Comparison of ENCODE assay signal across 27 cellular contexts in genomic region chr22:45581549-45582080, GRCh38.
"Had no signal": no experiment of that assay in that cellular context is flagged by ENCODE, and none has a peak within 500 bp of the region (broad histone marks: within the 10 kb centered on the region; RNA-seq: fewer than 3 reads in every experiment).

No MANE protein-coding gene starts in this region.

- H3K4me3 ChIP-seq: ascending aorta, cardiac muscle cell, gastroesophageal sphincter, hepatocyte, neural progenitor cell, skin epidermis, stomach, suprapubic skin, tibial artery had no signal

- H3K27ac Mint-ChIP-seq: activated CD4-positive, alpha-beta memory T cell treated with anti-CD3 and anti-CD28 coated beads, Interleukin-2, amount 10 ng/mL, durations not matched to agents 7 days and 5 days; activated CD4-positive, alpha-beta T cell treated with anti-CD3 and anti-CD28 coated beads, Interleukin-2, amount 10 ng/mL, durations not matched to agents 24 days and 14 days; activated naive CD4-positive, alpha-beta T cell treated with anti-CD3 and anti-CD28 coated beads, Interleukin-2, amount 10 ng/mL, durations not matched to agents 7 days and 5 days; activated T-cell treated with anti-CD3 and anti-CD28 coated beads, Interleukin-2, amount 50 U/mL, for 24 hours; natural killer cell; neural progenitor cell; progenitor cell of endocrine pancreas; stimulated activated memory B cell treated with anti-CD40 and anti-IgM and Interleukin-4, amounts not matched to agents 10 μg/mL and 1 μg/mL and 100 μg/mL, for 72 hours had no signal

- H3K27ac ChIP-seq: ascending aorta, cardiac muscle cell, gastroesophageal sphincter, hepatocyte, neural progenitor cell, skin epidermis, stomach, suprapubic skin, tibial artery, WERI-Rb-1 had no signal

- H3K79me2 ChIP-seq: hepatocyte had no signal

- H3K36me3 ChIP-seq: cardiac muscle cell, neural progenitor cell, WERI-Rb-1 had no signal

- H3K4me3 Mint-ChIP-seq: activated CD4-positive, alpha-beta memory T cell treated with anti-CD3 and anti-CD28 coated beads, Interleukin-2, amount 10 ng/mL, durations not matched to agents 7 days and 5 days; activated CD4-positive, alpha-beta T cell treated with anti-CD3 and anti-CD28 coated beads, Interleukin-2, amount 10 ng/mL, durations not matched to agents 24 days and 14 days; activated naive CD4-positive, alpha-beta T cell treated with anti-CD3 and anti-CD28 coated beads, Interleukin-2, amount 10 ng/mL, durations not matched to agents 7 days and 5 days; activated naive CD8-positive, alpha-beta T cell treated with anti-CD3 and anti-CD28 coated beads, Interleukin-2, amount 10 ng/mL, durations not matched to agents 7 days and 5 days; activated T-cell treated with anti-CD3 and anti-CD28 coated beads, Interleukin-2, amount 50 U/mL, for 24 hours; brain; natural killer cell; stimulated activated memory B cell treated with anti-CD40 and anti-IgM and Interleukin-4, amounts not matched to agents 10 μg/mL and 1 μg/mL and 100 μg/mL, for 72 hours had no signal

- H3K36me3 Mint-ChIP-seq: activated naive CD4-positive, alpha-beta T cell treated with anti-CD3 and anti-CD28 coated beads, Interleukin-2, amount 10 ng/mL, durations not matched to agents 7 days and 5 days; activated naive CD8-positive, alpha-beta T cell treated with anti-CD3 and anti-CD28 coated beads, Interleukin-2, amount 10 ng/mL, durations not matched to agents 7 days and 5 days; brain; natural killer cell; neural progenitor cell; stimulated activated memory B cell treated with anti-CD40 and anti-IgM and Interleukin-4, amounts not matched to agents 10 μg/mL and 1 μg/mL and 100 μg/mL, for 72 hours had no signal

- H2AFZ ChIP-seq: hepatocyte, neural progenitor cell had no signal

- H3K4me2 ChIP-seq: hepatocyte, neural progenitor cell had no signal

- H3K27me3 ChIP-seq: ascending aorta, hepatocyte, neural progenitor cell had no signal

- H3K9ac ChIP-seq: neural progenitor cell had no signal

- DNase-seq: activated CD4-positive, alpha-beta memory T cell treated with anti-CD3 and anti-CD28 coated beads, Interleukin-2, amount 10 ng/mL, durations not matched to agents 7 days and 5 days; activated CD4-positive, alpha-beta T cell treated with anti-CD3 and anti-CD28 coated beads, Interleukin-2, amount 10 ng/mL, durations not matched to agents 24 days and 14 days; activated CD8-positive, alpha-beta memory T cell treated with anti-CD3 and anti-CD28 coated beads, Interleukin-2, amount 50 U/mL, for 48 hours; activated gamma-delta T cell; activated naive CD4-positive, alpha-beta T cell treated with anti-CD3 and anti-CD28 coated beads, Interleukin-2, amount 10 ng/mL, durations not matched to agents 7 days and 5 days; activated naive CD8-positive, alpha-beta T cell treated with anti-CD3 and anti-CD28 coated beads, Interleukin-2, amount 10 ng/mL, durations not matched to agents 7 days and 5 days; activated T-cell treated with anti-CD3 and anti-CD28 coated beads, Interleukin-2, amount 50 U/mL, for 24 hours; cerebellar nuclear complex; left colon; natural killer cell; stimulated activated CD4-positive, alpha-beta T cell treated with anti-CD3 and anti-CD28 coated beads, Interleukin-1b, Interleukin-23, amount 100 ng/mL, for 48 hours; stimulated activated CD4-positive, alpha-beta T cell treated with anti-CD3 and anti-CD28 coated beads, Interleukin-4, amount 100 ng/mL, for 4 hours; stimulated activated CD8-positive, alpha-beta memory T cell treated with anti-CD3 and anti-CD28 coated beads, Interleukin-4, amount 100 ng/mL, for 48 hours; stomach; T-helper 9 cell; tibial artery; WERI-Rb-1 had no signal

- H3K9me3 Mint-ChIP-seq: activated CD4-positive, alpha-beta memory T cell treated with anti-CD3 and anti-CD28 coated beads, Interleukin-2, amount 10 ng/mL, durations not matched to agents 7 days and 5 days; activated CD4-positive, alpha-beta T cell treated with anti-CD3 and anti-CD28 coated beads, Interleukin-2, amount 10 ng/mL, durations not matched to agents 24 days and 14 days; activated naive CD4-positive, alpha-beta T cell treated with anti-CD3 and anti-CD28 coated beads, Interleukin-2, amount 10 ng/mL, durations not matched to agents 7 days and 5 days; activated naive CD8-positive, alpha-beta T cell treated with anti-CD3 and anti-CD28 coated beads, Interleukin-2, amount 10 ng/mL, durations not matched to agents 7 days and 5 days; activated T-cell treated with anti-CD3 and anti-CD28 coated beads, Interleukin-2, amount 50 U/mL, for 24 hours; brain; natural killer cell; neural progenitor cell had no signal

- H3K27me3 Mint-ChIP-seq: brain, progenitor cell of endocrine pancreas had no signal

- H3K4me1 ChIP-seq: ascending aorta, neural progenitor cell had no signal

- H3K9me3 ChIP-seq: ascending aorta, gastroesophageal sphincter, stomach, suprapubic skin, tibial artery had no signal
